1 cellular context compared by ENCODE assay signal in genomic region chr13:21142766-21143165, GRCh38.
TF ChIP-seq lines count a peak whose summit lies in the region.

No MANE protein-coding gene starts in this region.

TF ChIP-seq in H1, 55 proteins besides CTCF, POLR2A, EP300 and RAD21:
- no peak for TF ChIP-seq KDM4A (IDR thresholded peaks at IDR 0.05; ENCODE audit: low read depth, low read length, severe bottlenecking)
- TF ChIP-seq RBBP5 (IDR thresholded peaks at IDR 0.05; ENCODE audit: borderline replicate concordance, low read depth, low read length): no peak
- no peak for TF ChIP-seq HDAC6 (IDR thresholded peaks at IDR 0.05; ENCODE audit: low read depth, low read length)
- TF ChIP-seq TBP (IDR thresholded peaks at IDR 0.05; ENCODE audit: low read depth, low read length): no peak
- TF ChIP-seq SP4 (IDR thresholded peaks at IDR 0.05; ENCODE audit: low read length): no peak
- TF ChIP-seq SIRT6 (IDR thresholded peaks at IDR 0.05; ENCODE audit: low read length): no peak
- no peak for TF ChIP-seq RXRA (IDR thresholded peaks at IDR 0.05; ENCODE audit: insufficient read depth, low read depth, low read length)
- no peak for TF ChIP-seq BCL11A (IDR thresholded peaks at IDR 0.05; ENCODE audit: low read depth in 2 of 2, low read length in 2 of 2)
- no peak for TF ChIP-seq SAP30 (IDR thresholded peaks at IDR 0.05; ENCODE audit: insufficient read depth, insufficient replicate concordance, low read length)
- TF ChIP-seq SP1 (IDR thresholded peaks at IDR 0.05; ENCODE audit: low read depth, low read length): no peak
- TF ChIP-seq TCF12 (IDR thresholded peaks at IDR 0.05; ENCODE audit: low read depth, low read length): no peak
- TF ChIP-seq TAF1 (IDR thresholded peaks at IDR 0.05; ENCODE audit: low read depth, low read length): no peak
- TF ChIP-seq SIN3A (conservative IDR thresholded peaks at IDR 0.05 in 1 of 2, IDR thresholded peaks at IDR 0.05 in 1 of 2; ENCODE audit: low read depth in 1 of 2, low read length in 2 of 2): no peak
- no peak for TF ChIP-seq ATF3 (IDR thresholded peaks at IDR 0.05; ENCODE audit: insufficient read depth, low read depth, low read length)
- no peak for TF ChIP-seq FOSL1 (IDR thresholded peaks at IDR 0.05; ENCODE audit: insufficient read depth, low read depth, low read length)
- TF ChIP-seq CHD1 (IDR thresholded peaks at IDR 0.05; ENCODE audit: low read depth, low read length): no peak
- no peak for TF ChIP-seq CEBPB (IDR thresholded peaks at IDR 0.05; ENCODE audit: low read depth, low read length)
- TF ChIP-seq SUZ12 (IDR thresholded peaks at IDR 0.05; ENCODE audit: low read length): no peak
- TF ChIP-seq HDAC2 (IDR thresholded peaks at IDR 0.05; ENCODE audit: borderline replicate concordance in 1 of 2, low read depth in 2 of 2, low read length in 2 of 2): no peak
- TF ChIP-seq GTF2F1 (IDR thresholded peaks at IDR 0.05; ENCODE audit: borderline replicate concordance, low read depth, low read length): no peak
